31 cellular contexts compared by ENCODE assay signal in genomic region chr5:60821488-60822284, GRCh38. TPM values are rescaled to one million over a fixed set of nuclear protein-coding genes. Genes with fewer than 3 reads are reported as not detected.
"Had no signal": no experiment of that assay in that cellular context is flagged by ENCODE, and none has a peak within 500 bp of the region (broad histone marks: within the 10 kb centered on the region; RNA-seq: fewer than 3 reads in every experiment).

No MANE protein-coding gene starts in this region.

- H3K27me3 Mint-ChIP-seq: activated CD8-positive, alpha-beta memory T cell treated with anti-CD3 and anti-CD28 coated beads, Interleukin-2, amount 10 ng/mL, durations not matched to agents 7 days and 5 days; activated naive CD8-positive, alpha-beta T cell treated with anti-CD3 and anti-CD28 coated beads, Interleukin-2, amount 50 U/mL, for 24 hours; central memory CD8-positive, alpha-beta T cell; dendritic cell treated with granulocyte-macrophage colony-stimulating factor and Interleukin-4, amounts not matched to agents 40 ng/mL and 50 ng/mL, for 4 days; T-helper 17 cell had no signal

- H3K27me3 ChIP-seq: esophagus squamous epithelium, neural progenitor cell, right atrium auricular region, upper lobe of left lung, vagina had no signal

- H3K4me1 Mint-ChIP-seq: activated naive CD4-positive, alpha-beta T cell treated with anti-CD3 and anti-CD28 coated beads, Interleukin-2, amount 50 U/mL, for 24 hours; activated naive CD8-positive, alpha-beta T cell treated with anti-CD3 and anti-CD28 coated beads, Interleukin-2, amount 50 U/mL, for 24 hours; central memory CD8-positive, alpha-beta T cell; natural killer cell; neural progenitor cell; T-helper 17 cell had no signal

- H3K79me2 ChIP-seq: parathyroid adenoma had no signal

- H3K9me3 ChIP-seq: esophagus squamous epithelium, left ventricle myocardium inferior, psoas muscle, right atrium auricular region, thoracic aorta, upper lobe of left lung, vagina had no signal

- H2AFZ ChIP-seq: neural progenitor cell, parathyroid adenoma had no signal

- H3K4me1 ChIP-seq: esophagus squamous epithelium, left ventricle myocardium inferior, neural progenitor cell, psoas muscle, right atrium auricular region, upper lobe of left lung, vagina had no signal

- H3K36me3 Mint-ChIP-seq: activated naive CD4-positive, alpha-beta T cell treated with anti-CD3 and anti-CD28 coated beads, Interleukin-2, amount 50 U/mL, for 24 hours; natural killer cell; neural progenitor cell had no signal

- DNase-seq: activated CD4-positive, alpha-beta T cell treated with anti-CD3 and anti-CD28 coated beads for 1 hour; activated CD8-positive, alpha-beta memory T cell treated with anti-CD3 and anti-CD28 coated beads, Interleukin-2, amount 10 ng/mL, durations not matched to agents 7 days and 5 days; activated CD8-positive, alpha-beta T cell treated with anti-CD3 and anti-CD28 coated beads, Interleukin-2, amount 10 ng/mL, durations not matched to agents 7 days and 5 days; activated naive CD8-positive, alpha-beta T cell treated with anti-CD3 and anti-CD28 coated beads, Interleukin-2, amount 50 U/mL, for 24 hours; activated T-cell treated with anti-CD3 and anti-CD28 coated beads, Interleukin-2, amount 50 U/mL, for 48 hours; amygdala; endodermal cell; esophagus squamous epithelium; foreskin melanocyte; left ventricle myocardium inferior; mesendoderm; natural killer cell; occipital lobe; psoas muscle; stimulated activated CD4-positive, alpha-beta T cell treated with anti-CD3 and anti-CD28 coated beads, Interleukin-1b, Interleukin-23, amount 100 ng/mL, for 48 hours; stimulated activated naive CD8-positive, alpha-beta T cell treated with anti-CD3 and anti-CD28 coated beads, Interleukin-15, Interleukin-2, amounts not matched to agents 100 U/mL and 50 U/mL, for 24 hours; T-helper 17 cell; T1000; upper lobe of left lung had no signal

- H3K4me3 Mint-ChIP-seq: activated CD8-positive, alpha-beta memory T cell treated with anti-CD3 and anti-CD28 coated beads, Interleukin-2, amount 10 ng/mL, durations not matched to agents 7 days and 5 days; activated CD8-positive, alpha-beta T cell treated with anti-CD3 and anti-CD28 coated beads, Interleukin-2, amount 10 ng/mL, durations not matched to agents 7 days and 5 days; activated naive CD4-positive, alpha-beta T cell treated with anti-CD3 and anti-CD28 coated beads, Interleukin-2, amount 50 U/mL, for 24 hours; activated naive CD8-positive, alpha-beta T cell treated with anti-CD3 and anti-CD28 coated beads, Interleukin-2, amount 50 U/mL, for 24 hours; central memory CD8-positive, alpha-beta T cell; dendritic cell treated with granulocyte-macrophage colony-stimulating factor and Interleukin-4, amounts not matched to agents 40 ng/mL and 50 ng/mL, for 4 days; endodermal cell; natural killer cell; neural progenitor cell; T-helper 17 cell had no signal

- H3K4me3 ChIP-seq: esophagus squamous epithelium, left ventricle myocardium inferior, lung, neural progenitor cell, psoas muscle, right atrium auricular region, smooth muscle cell, thoracic aorta, upper lobe of left lung, vagina had no signal

- H3K27ac ChIP-seq: esophagus squamous epithelium, left ventricle myocardium inferior, neural progenitor cell, parathyroid adenoma, psoas muscle, right atrium auricular region, thoracic aorta, upper lobe of left lung, vagina had no signal

- ATAC-seq: activated CD8-positive, alpha-beta memory T cell treated with anti-CD3 and anti-CD28 coated beads, Interleukin-2, amount 10 ng/mL, durations not matched to agents 7 days and 5 days; activated CD8-positive, alpha-beta T cell treated with anti-CD3 and anti-CD28 coated beads, Interleukin-2, amount 10 ng/mL, durations not matched to agents 7 days and 5 days; activated naive CD8-positive, alpha-beta T cell treated with anti-CD3 and anti-CD28 coated beads, Interleukin-2, amount 50 U/mL, for 24 hours; psoas muscle; T-helper 17 cell had no signal

- H3K9me3 Mint-ChIP-seq: activated naive CD4-positive, alpha-beta T cell treated with anti-CD3 and anti-CD28 coated beads, Interleukin-2, amount 50 U/mL, for 24 hours; activated naive CD8-positive, alpha-beta T cell treated with anti-CD3 and anti-CD28 coated beads, Interleukin-2, amount 50 U/mL, for 24 hours; activated T-helper 2 cell treated with anti-CD3 and anti-CD28 coated beads, Interferon-gamma antibody, Interleukin-2, Interleukin-4, amounts not matched to agents 10 μg/mL and 5 μg/mL and 100 μg/mL, durations not matched to agents 14 hours and 24 hours and 36 hours; central memory CD8-positive, alpha-beta T cell; dendritic cell treated with granulocyte-macrophage colony-stimulating factor and Interleukin-4, amounts not matched to agents 40 ng/mL and 50 ng/mL, for 4 days; endodermal cell; natural killer cell; neural progenitor cell had no signal

- H3K27ac Mint-ChIP-seq: activated CD8-positive, alpha-beta memory T cell treated with anti-CD3 and anti-CD28 coated beads, Interleukin-2, amount 10 ng/mL, durations not matched to agents 7 days and 5 days; activated CD8-positive, alpha-beta T cell treated with anti-CD3 and anti-CD28 coated beads, Interleukin-2, amount 10 ng/mL, durations not matched to agents 7 days and 5 days; activated naive CD4-positive, alpha-beta T cell treated with anti-CD3 and anti-CD28 coated beads, Interleukin-2, amount 50 U/mL, for 24 hours; activated naive CD8-positive, alpha-beta T cell treated with anti-CD3 and anti-CD28 coated beads, Interleukin-2, amount 50 U/mL, for 24 hours; activated T-helper 2 cell treated with anti-CD3 and anti-CD28 coated beads, Interferon-gamma antibody, Interleukin-2, Interleukin-4, amounts not matched to agents 10 μg/mL and 5 μg/mL and 100 μg/mL, durations not matched to agents 14 hours and 24 hours and 36 hours; dendritic cell treated with granulocyte-macrophage colony-stimulating factor and Interleukin-4, amounts not matched to agents 40 ng/mL and 50 ng/mL, for 4 days; endodermal cell; natural killer cell; neural progenitor cell; T-helper 17 cell had no signal

- H3K36me3 ChIP-seq: esophagus squamous epithelium, left ventricle myocardium inferior, neural progenitor cell, right atrium auricular region, thoracic aorta, upper lobe of left lung, vagina had no signal

- H3K4me2 ChIP-seq: neural progenitor cell, smooth muscle cell had no signal

- H3K9ac ChIP-seq: neural progenitor cell, parathyroid adenoma had no signal

RNA-seq across cellular contexts. Expression of gene ELOVL7, which starts 22.4 kb away (rescaled TPM):
- total RNA-seq: glomerular endothelial cell had no signal
